8 cellular contexts compared by ENCODE assay signal in the genomic region with DNA sequence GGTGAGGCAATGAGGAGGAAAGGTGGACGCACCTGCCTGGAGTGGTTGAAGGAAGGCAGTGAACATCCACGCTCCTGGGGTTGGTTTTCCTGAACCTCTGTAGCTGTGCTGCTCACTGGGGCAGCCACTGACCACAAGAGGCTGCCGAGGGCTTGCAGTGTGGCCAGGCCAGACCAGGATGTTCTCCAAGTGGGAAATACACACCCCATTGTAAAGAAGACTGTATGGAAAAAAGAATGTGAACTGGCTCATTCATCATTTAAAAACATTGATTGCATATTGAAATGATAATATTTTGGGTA.
DNase-seq lines count a peak whose midpoint lies in the region; ATAC-seq and TF ChIP-seq lines count a peak whose summit lies in the region.

No MANE protein-coding gene starts in this region.

- H3K27ac Mint-ChIP-seq in stimulated activated naive CD8-positive, alpha-beta T cell treated with anti-CD3 and anti-CD28 coated beads, Interleukin-15, Interleukin-2, amounts not matched to agents 100 ng/mL and 50 ng/mL, for 24 hours, result peak overlapping the region; percentile 86
- H3K27ac Mint-ChIP-seq in activated naive CD8-positive, alpha-beta T cell treated with anti-CD3 and anti-CD28 coated beads, Interleukin-2, amount 10 ng/mL, durations not matched to agents 7 days and 5 days, result peak overlapping the region; percentile 73

- H3K4me3 Mint-ChIP-seq in stimulated activated naive CD8-positive, alpha-beta T cell treated with anti-CD3 and anti-CD28 coated beads, Interleukin-15, Interleukin-2, amounts not matched to agents 100 ng/mL and 50 ng/mL, for 24 hours, result peak overlapping the region; percentile 86
- H3K4me3 Mint-ChIP-seq in activated naive CD8-positive, alpha-beta T cell treated with anti-CD3 and anti-CD28 coated beads, Interleukin-2, amount 10 ng/mL, durations not matched to agents 7 days and 5 days, result peak overlapping the region; percentile 96

- DNase-seq in stimulated activated naive CD8-positive, alpha-beta T cell treated with anti-CD3 and anti-CD28 coated beads, Interleukin-15, Interleukin-2, amounts not matched to agents 100 U/mL and 50 U/mL, for 24 hours, result no peak
- no peak for DNase-seq in activated naive CD8-positive, alpha-beta T cell treated with anti-CD3 and anti-CD28 coated beads, Interleukin-2, amount 10 ng/mL, durations not matched to agents 7 days and 5 days
- DNase-seq in iPS DF 6.9 (ENCODE audit: low read depth, low spot score) (no peak), gastrocnemius medialis (no peak), hippocampal formation (lab: John Stamatoyannopoulos, UW) (no peak), NCI-H524 treated with DMSO at 0.1 percent for 48 hours (lab: John Stamatoyannopoulos, UW) (no peak)

- H3K9me3 ChIP-seq in iPS DF 6.9 (ENCODE audit: control insufficient read depth, insufficient read depth, low read length), result no peaks in the 10 kb centered on the region
- H3K9me3 ChIP-seq in gastrocnemius medialis, result no peaks in the 10 kb centered on the region

- no peak for ATAC-seq in stimulated activated naive CD8-positive, alpha-beta T cell treated with anti-CD3 and anti-CD28 coated beads, Interleukin-15, Interleukin-2, amounts not matched to agents 100 U/mL and 50 U/mL, for 24 hours
- ATAC-seq in activated naive CD8-positive, alpha-beta T cell treated with anti-CD3 and anti-CD28 coated beads, Interleukin-2, amount 10 ng/mL, durations not matched to agents 7 days and 5 days (ENCODE audit: low read depth), result no peak
- ATAC-seq in gastrocnemius medialis, result peak; percentile 19 to 20
- no peak for ATAC-seq in HG03457 (IDR thresholded peaks at IDR 0.05; ENCODE audit: unreplicated experiment)

- no peak for TF ChIP-seq POLR2A in gastrocnemius medialis (IDR thresholded peaks at IDR 0.05)

- peaks cover 30% of the 10 kb centered on the region for H3K27me3 Mint-ChIP-seq in stimulated activated naive CD8-positive, alpha-beta T cell treated with anti-CD3 and anti-CD28 coated beads, Interleukin-15, Interleukin-2, amounts not matched to agents 100 ng/mL and 50 ng/mL, for 24 hours
- peaks cover 49% of the 10 kb centered on the region for H3K27me3 Mint-ChIP-seq in activated naive CD8-positive, alpha-beta T cell treated with anti-CD3 and anti-CD28 coated beads, Interleukin-2, amount 10 ng/mL, durations not matched to agents 7 days and 5 days

- H3K36me3 ChIP-seq in iPS DF 6.9 (ENCODE audit: control insufficient read depth, insufficient read depth, low read length) (no peaks in the 10 kb centered on the region), gastrocnemius medialis (no peaks in the 10 kb centered on the region)

- peaks cover 16% of the 10 kb centered on the region for H3K4me1 Mint-ChIP-seq in stimulated activated naive CD8-positive, alpha-beta T cell treated with anti-CD3 and anti-CD28 coated beads, Interleukin-15, Interleukin-2, amounts not matched to agents 100 ng/mL and 50 ng/mL, for 24 hours (ENCODE audit: low read depth)
- peaks cover 11% of the 10 kb centered on the region for H3K4me1 Mint-ChIP-seq in activated naive CD8-positive, alpha-beta T cell treated with anti-CD3 and anti-CD28 coated beads, Interleukin-2, amount 10 ng/mL, durations not matched to agents 7 days and 5 days

- H3K9me3 Mint-ChIP-seq in stimulated activated naive CD8-positive, alpha-beta T cell treated with anti-CD3 and anti-CD28 coated beads, Interleukin-15, Interleukin-2, amounts not matched to agents 100 ng/mL and 50 ng/mL, for 24 hours, result no peaks in the 10 kb centered on the region
- H3K9me3 Mint-ChIP-seq in activated naive CD8-positive, alpha-beta T cell treated with anti-CD3 and anti-CD28 coated beads, Interleukin-2, amount 10 ng/mL, durations not matched to agents 7 days and 5 days, result no peaks in the 10 kb centered on the region

- H3K27me3 ChIP-seq in iPS DF 6.9 (ENCODE audit: control insufficient read depth, insufficient read depth, low read length) (no peaks in the 10 kb centered on the region), gastrocnemius medialis (no peaks in the 10 kb centered on the region)

- H3K27ac ChIP-seq in iPS DF 6.9 (ENCODE audit: low read length) (no peak overlapping the region), gastrocnemius medialis (peak overlapping the region; percentile 86 to 92 (median 90))

- peak in 2 of 5 experiments; percentile 23 to 35 for TF ChIP-seq CTCF in gastrocnemius medialis (IDR thresholded peaks at IDR 0.05 in 4 of 5, conservative IDR thresholded peaks at IDR 0.05 in 1 of 5)

- POLR2A ChIA-PET in activated naive CD8-positive, alpha-beta T cell treated with anti-CD3 and anti-CD28 coated beads, Interleukin-2, amount 10 ng/mL, durations not matched to agents 7 days and 5 days (lab: Charles Lee), result no interaction called here

- intact Hi-C loops in gastrocnemius medialis (cut with DNase I; ENCODE audit: low total_unique reads), result loop anchor here (10.0 kb wide), 1 partner anchor 466 kb away; the partner anchor contains the start of gene SKAP2

- H3K4me3 ChIP-seq in iPS DF 6.9 (ENCODE audit: low read length) (peak overlapping the region; percentile 91; the same call in 1 of the 2 replicates), gastrocnemius medialis (peak overlapping the region; percentile 64 to 75 (median 68))

- no CpG with 5 or more reads among the region's 3 CpGs for WGBS in iPS DF 6.9 (ENCODE audit: insufficient coverage, insufficient read length)

- H3K36me3 Mint-ChIP-seq in stimulated activated naive CD8-positive, alpha-beta T cell treated with anti-CD3 and anti-CD28 coated beads, Interleukin-15, Interleukin-2, amounts not matched to agents 100 ng/mL and 50 ng/mL, for 24 hours (ENCODE audit: low read depth), result no peaks in the 10 kb centered on the region
- H3K36me3 Mint-ChIP-seq in activated naive CD8-positive, alpha-beta T cell treated with anti-CD3 and anti-CD28 coated beads, Interleukin-2, amount 10 ng/mL, durations not matched to agents 7 days and 5 days, result no peaks in the 10 kb centered on the region

- in situ Hi-C loops in gastrocnemius medialis (cut with MboI; ENCODE audit: low sequenced_read_pairs in 4 of 4), result no loop called here

- 0 out of 2 replicates have a peak, but pooled peaks cover 2% of the 10 kb centered on the region for H3K4me1 ChIP-seq in iPS DF 6.9 (ENCODE audit: control insufficient read depth, insufficient read depth, low read length)
- H3K4me1 ChIP-seq in gastrocnemius medialis, result peaks cover 2 to 7% of the 10 kb centered on the region in 2 donors

Comparison
In these comparisons a context has a peak if more than half of its experiments do, and no peak if none do; other contexts are left out.
1. ATAC-seq: peak in gastrocnemius medialis (2 of 2); none in stimulated activated naive CD8-positive, alpha-beta T cell treated with anti-CD3 and anti-CD28 coated beads, Interleukin-15, Interleukin-2, amounts not matched to agents 100 U/mL and 50 U/mL, for 24 hours (single experiment), activated naive CD8-positive, alpha-beta T cell treated with anti-CD3 and anti-CD28 coated beads, Interleukin-2, amount 10 ng/mL, durations not matched to agents 7 days and 5 days (single experiment) and HG03457 (single experiment).